Comparison of ENCODE assay signal across 9 cellular contexts in genomic region chr5:142326480-142326938, GRCh38. TPM values are rescaled to one million over a fixed set of nuclear protein-coding genes. Genes with fewer than 3 reads are reported as not detected.
DNase-seq lines count a peak whose midpoint lies in the region; ATAC-seq and TF ChIP-seq lines count a peak whose summit lies in the region.
"Had no signal": no experiment of that assay in that cellular context is flagged by ENCODE, and none has a peak within 500 bp of the region (broad histone marks: within the 10 kb centered on the region; RNA-seq: fewer than 3 reads in every experiment).

No MANE protein-coding gene starts in this region.

- peak overlapping the region; percentile 100 for H3K4me2 ChIP-seq in GM23338

- POLR2A ChIA-PET in activated CD8-positive, alpha-beta T cell treated with anti-CD3 and anti-CD28 coated beads for 36 hours (lab: Charles Lee): interaction anchor here (0.6 to 1.6 kb wide), 2 partner anchors 31 to 1344 kb away, joined by 3 to 8 read pairs; no protein-coding TSS in a partner anchor

- no peaks in the 10 kb centered on the region for H3K9me3 ChIP-seq in right atrium auricular region
- H3K9me3 ChIP-seq in gastrocnemius medialis: no peaks in the 10 kb centered on the region

- TF ChIP-seq POLR2A in gastrocnemius medialis (IDR thresholded peaks at IDR 0.05): no peak

- peaks cover 28% of the 10 kb centered on the region for H4K20me1 ChIP-seq in GM23338 (replicated peaks; ENCODE audit: insufficient read depth)

- H3K4me3 Mint-ChIP-seq in GM23338: peak overlapping the region; percentile 100
- H3K4me3 Mint-ChIP-seq in activated CD8-positive, alpha-beta T cell treated with anti-CD3 and anti-CD28 coated beads for 36 hours: peak overlapping the region; percentile 78

- peaks cover 38% of the 10 kb centered on the region for H3F3A ChIP-seq in GM23338 (replicated peaks; ENCODE audit: low read depth)

- H3K27me3 ChIP-seq in GM23338 (ENCODE audit: insufficient read depth): no peaks in the 10 kb centered on the region
- H3K27me3 ChIP-seq in right atrium auricular region: no peaks in the 10 kb centered on the region
- H3K27me3 ChIP-seq in gastrocnemius medialis: peaks cover 19 to 26% (median 20%) of the 10 kb centered on the region in 3 donors

- H3K4me1 Mint-ChIP-seq in GM23338: peaks cover 42% of the 10 kb centered on the region
- peaks cover 20% of the 10 kb centered on the region for H3K4me1 Mint-ChIP-seq in activated CD8-positive, alpha-beta T cell treated with anti-CD3 and anti-CD28 coated beads for 36 hours (ENCODE audit: low read depth)

- DNase-seq in GM23338 (ENCODE audit: low spot score) (no peak), right atrium auricular region (ENCODE audit: low spot score) (no peak), gastrocnemius medialis (no peak), KG1 (lab: John Stamatoyannopoulos, UW) (no peak), NOMO-1 treated with dmso at 0.1 percent for 144 hours (lab: John Stamatoyannopoulos, UW; ENCODE audit: unreplicated experiment) (no peak), iPS-NIHi11 (ENCODE audit: low spot score) (no peak)
- DNase-seq in activated CD8-positive, alpha-beta T cell treated with anti-CD3 and anti-CD28 coated beads for 36 hours: no peak
- DNase-seq: midbrain had no signal

- peaks cover 22% of the 10 kb centered on the region for H3K27me3 Mint-ChIP-seq in GM23338 (ENCODE audit: insufficient read depth, low read depth, poor library complexity)
- H3K27me3 Mint-ChIP-seq in activated CD8-positive, alpha-beta T cell treated with anti-CD3 and anti-CD28 coated beads for 36 hours: peaks cover 53% of the 10 kb centered on the region

- peak overlapping the region; percentile 98 for H3K4me3 ChIP-seq in GM23338
- H3K4me3 ChIP-seq in right atrium auricular region: peak overlapping the region; percentile 72 to 79
- H3K4me3 ChIP-seq in gastrocnemius medialis: peak overlapping the region in 2 of 4 donors; percentile 64 to 71

- H3K79me2 ChIP-seq in GM23338 (replicated peaks; ENCODE audit: insufficient read depth): peaks cover 68% of the 10 kb centered on the region

- in situ Hi-C loops in gastrocnemius medialis (cut with MboI; ENCODE audit: low sequenced_read_pairs in 4 of 4): no loop called here

- peaks cover 6% of the 10 kb centered on the region for H3K9me2 ChIP-seq in GM23338 (ENCODE audit: insufficient read depth)

- peak overlapping the region; percentile 90 for H3K27ac Mint-ChIP-seq in GM23338
- no peak overlapping the region for H3K27ac Mint-ChIP-seq in activated CD8-positive, alpha-beta T cell treated with anti-CD3 and anti-CD28 coated beads for 36 hours

- H3K4me1 ChIP-seq in GM23338 (ENCODE audit: insufficient read depth): peaks cover 44% of the 10 kb centered on the region
- peaks cover 0 to 48% of the 10 kb centered on the region in 2 donors for H3K4me1 ChIP-seq in right atrium auricular region
- peaks cover 9 to 24% of the 10 kb centered on the region in 2 donors for H3K4me1 ChIP-seq in gastrocnemius medialis

- no peak; the same call in 2 of the 3 replicates for ATAC-seq in GM23338
- ATAC-seq in activated CD8-positive, alpha-beta T cell treated with anti-CD3 and anti-CD28 coated beads for 36 hours: no peak
- ATAC-seq in gastrocnemius medialis: no peak
- ATAC-seq in HG02884 (IDR thresholded peaks at IDR 0.05; ENCODE audit: unreplicated experiment): no peak

- CTCF ChIA-PET in activated CD8-positive, alpha-beta T cell treated with anti-CD3 and anti-CD28 coated beads for 36 hours (lab: Charles Lee): interaction anchor here (1.7 kb wide), 1 partner anchor 372 kb away, joined by 4 read pairs; no protein-coding TSS in a partner anchor

- TF ChIP-seq CTCF in GM23338 (conservative IDR thresholded peaks at IDR 0.05; ENCODE audit: low read depth in 2 of 2): peak in 1 of 2 experiments; percentile 16; a peak in 1 of 4 replicates
- no peak for TF ChIP-seq CTCF in activated CD8-positive, alpha-beta T cell treated with anti-CD3 and anti-CD28 coated beads for 36 hours (IDR thresholded peaks at IDR 0.05)
- no peak for TF ChIP-seq CTCF in right atrium auricular region (IDR thresholded peaks at IDR 0.05)
- TF ChIP-seq CTCF in gastrocnemius medialis (IDR thresholded peaks at IDR 0.05 in 4 of 5, conservative IDR thresholded peaks at IDR 0.05 in 1 of 5): no peak

- H3K36me3 ChIP-seq in GM23338 (ENCODE audit: insufficient read depth) (peaks cover 18% of the 10 kb centered on the region), right atrium auricular region (no peaks in the 10 kb centered on the region), gastrocnemius medialis (no peaks in the 10 kb centered on the region)

- H2AFZ ChIP-seq in GM23338: no peak overlapping the region

- peaks cover 7% of the 10 kb centered on the region for H3K9me3 Mint-ChIP-seq in GM23338
- H3K9me3 Mint-ChIP-seq in activated CD8-positive, alpha-beta T cell treated with anti-CD3 and anti-CD28 coated beads for 36 hours: no peaks in the 10 kb centered on the region

- peaks cover 32% of the 10 kb centered on the region for H3K36me3 Mint-ChIP-seq in GM23338 (ENCODE audit: low read depth)
- no peaks in the 10 kb centered on the region for H3K36me3 Mint-ChIP-seq in activated CD8-positive, alpha-beta T cell treated with anti-CD3 and anti-CD28 coated beads for 36 hours (ENCODE audit: low read depth)

- H3K27ac ChIP-seq in GM23338 (ENCODE audit: low read depth) (peak overlapping the region; percentile 100), right atrium auricular region (peak overlapping the region; percentile 85 to 89), gastrocnemius medialis (peak overlapping the region; percentile 46 to 67 (median 52))

- intact Hi-C loops in activated CD8-positive, alpha-beta T cell treated with anti-CD3 and anti-CD28 coated beads for 36 hours (cut with micrococcal nuclease): no loop called here
- intact Hi-C loops in gastrocnemius medialis (cut with DNase I; ENCODE audit: low total_unique reads): loop anchor here (5.0 to 10.0 kb wide), 2 partner anchors 108 to 221 kb away; no protein-coding TSS in a partner anchor

TF ChIP-seq in GM23338, 12 proteins besides CTCF, POLR2A, EP300 and RAD21 (continues in another document):
- TF ChIP-seq REST (IDR thresholded peaks at IDR 0.05; ENCODE audit: unreplicated experiment): no peak
- no peak for TF ChIP-seq ZNF114 (CRISPR knock-in tag; IDR thresholded peaks at IDR 0.05)
- no peak for TF ChIP-seq EZH2phosphoT487 (IDR thresholded peaks at IDR 0.05; ENCODE audit: unreplicated experiment)
- TF ChIP-seq NANOG (IDR thresholded peaks at IDR 0.05; ENCODE audit: borderline replicate concordance): no peak
- no peak for TF ChIP-seq EZH2 (IDR thresholded peaks at IDR 0.05; ENCODE audit: low read depth, unreplicated experiment)
- no peak for TF ChIP-seq ZNF331 (CRISPR knock-in tag; IDR thresholded peaks at IDR 0.05; ENCODE audit: low read depth)
- TF ChIP-seq POLR2AphosphoS5 (IDR thresholded peaks at IDR 0.05; ENCODE audit: low read depth): no peak

RNA-seq across cellular contexts. Expression of gene SPRY4, which starts 1.7 kb away (rescaled TPM):
- total RNA-seq in GM23338 (2014; rRNA removed; shearing (Covaris generic)): 177 and 240 TPM in 2 replicates
- 70.6 and 70.9 TPM in 2 replicates for polyA plus RNA-seq in GM23338 (2016; fragmentation: Nextera tagmentation; extraction: Ambion mirVana)
- 1 to 10 TPM in 1 of 2 experiments, under 1 TPM in 1; 0.90 to 1.0 TPM for total RNA-seq in activated CD8-positive, alpha-beta T cell treated with anti-CD3 and anti-CD28 coated beads for 36 hours
- total RNA-seq in right atrium auricular region (10 to 100 TPM; 19.9 to 33.7 TPM), gastrocnemius medialis (1 to 10 TPM; 4.3 to 6.9 (median 5.9) TPM)
